Comparison of ENCODE assay signal across 18 cellular contexts in the genomic region with DNA sequence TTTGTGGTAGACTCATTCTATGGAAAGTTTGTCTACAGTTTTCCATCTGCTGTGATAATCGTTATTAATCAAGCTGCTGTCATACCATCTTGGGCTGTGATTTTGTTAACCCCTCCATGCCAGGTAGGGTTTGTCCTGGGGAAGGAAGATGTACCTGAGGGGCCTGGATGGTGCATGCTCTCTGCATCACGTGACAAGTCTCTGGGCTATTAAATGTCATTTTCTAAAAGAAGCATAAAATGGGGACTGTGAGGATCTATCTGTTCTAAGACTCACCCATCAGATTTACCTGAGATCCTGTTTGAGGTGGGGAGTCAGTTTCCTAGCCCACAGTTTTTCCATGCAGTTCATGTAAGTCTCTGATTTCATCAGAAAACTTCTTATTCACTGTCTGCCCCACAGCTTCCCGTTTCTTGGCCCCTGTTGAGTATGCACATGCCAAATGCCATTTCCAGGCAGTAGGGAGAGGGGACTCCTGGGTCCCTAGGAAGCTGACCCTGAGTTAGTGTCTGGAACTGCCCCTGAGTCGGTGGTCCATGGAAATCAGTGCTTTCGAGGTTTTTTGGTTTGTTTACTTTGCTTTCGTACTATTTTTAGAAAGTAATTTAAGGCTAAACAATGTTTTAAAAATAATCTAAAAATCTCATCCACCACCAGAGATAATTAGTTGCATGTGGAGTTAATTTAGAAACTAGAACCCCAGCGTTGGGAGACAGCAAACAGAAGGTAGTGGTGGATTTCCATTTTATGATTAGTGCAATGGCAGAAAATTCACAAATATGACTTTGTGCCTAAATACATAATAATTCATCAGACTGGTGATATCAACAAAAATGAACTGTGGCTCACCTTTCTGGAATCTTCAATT. TPM values are rescaled to one million over a fixed set of nuclear protein-coding genes. Genes with fewer than 3 reads are reported as not detected.
DNase-seq lines count a peak whose midpoint lies in the region; TF ChIP-seq lines count a peak whose summit lies in the region.
"Had no signal": no experiment of that assay in that cellular context is flagged by ENCODE, and none has a peak within 500 bp of the region (broad histone marks: within the 10 kb centered on the region; RNA-seq: fewer than 3 reads in every experiment).

No MANE protein-coding gene starts in this region.

- H3K4me3 ChIP-seq in uterus: no peak overlapping the region
- H3K4me3 ChIP-seq: BLaER1 treated with 17β-estradiol and CSF1 and Interleukin-3, amounts not matched to agents 10 nM and 100 nM; GM12878 had no signal

- H3K27ac ChIP-seq in uterus: no peak overlapping the region
- H3K27ac ChIP-seq: BLaER1 treated with 17β-estradiol and CSF1 and Interleukin-3, amounts not matched to agents 10 nM and 100 nM had no signal

- no peaks in the 10 kb centered on the region for H3K36me3 ChIP-seq in uterus
- H3K36me3 ChIP-seq: BLaER1 treated with 17β-estradiol and CSF1 and Interleukin-3, amounts not matched to agents 10 nM and 100 nM had no signal

- BruUV-seq in MCF 10A (replicated peaks; lab: Mats Ljungman, UMichigan): no TSS peak

- no peaks in the 10 kb centered on the region for H3K9me3 ChIP-seq in uterus

- no peak overlapping the region for H3K27ac Mint-ChIP-seq in MCF 10A (ENCODE audit: low read depth, unreplicated experiment)
- H3K27ac Mint-ChIP-seq: CD8-positive, alpha-beta memory T cell had no signal

- H3K36me3 Mint-ChIP-seq in MCF 10A (ENCODE audit: insufficient read depth, unreplicated experiment): no peaks in the 10 kb centered on the region

- peak; percentile 21 for DNase-seq in NOMO-1 treated with DMSO at 0.1 percent for 48 hours (lab: John Stamatoyannopoulos, UW; ENCODE audit: unreplicated experiment)
- DNase-seq in NOMO-1 treated with dmso at 0.1 percent for 144 hours (lab: John Stamatoyannopoulos, UW; ENCODE audit: unreplicated experiment): no peak
- DNase-seq in AG20443 (ENCODE audit: low spot score): peak; percentile 29
- DNase-seq in RPMI7951 (ENCODE audit: low read depth): peak; percentile 26
- peak; percentile 57 for DNase-seq in fibroblast of peridontal ligament (ENCODE audit: extremely low read depth)
- DNase-seq in iPS-NIHi11 (ENCODE audit: low spot score): no peak
- DNase-seq in uterus: no peak
- DNase-seq in MCF 10A (ENCODE audit: unreplicated experiment): no peak
- DNase-seq: 8988T; CD8-positive, alpha-beta memory T cell; DMS79 treated with DMSO at 0.1 percent for 48 hours; Kasumi-1; NCI-H1417 treated with DMSO at 0.1 percent for 48 hours; NCI-H1930; NCI-H446; NCI-H748 treated with DMSO at 0.1 percent for 48 hours had no signal

- no peak for TF ChIP-seq CTCF in uterus (IDR thresholded peaks at IDR 0.05)
- TF ChIP-seq CTCF in MCF 10A (IDR thresholded peaks at IDR 0.05; ENCODE audit: unreplicated experiment): no peak

- CTCF ChIA-PET in MCF 10A (lab: Yijun Ruan, JAX): interaction anchor here (0.6 kb wide), 1 partner anchor 463 kb away, joined by 3 read pairs; no protein-coding TSS in a partner anchor

- POLR2A ChIA-PET in MCF 10A (lab: Yijun Ruan, JAX): interaction anchor here (0.6 kb wide), 1 partner anchor 20 kb away, joined by 3 read pairs; no protein-coding TSS in a partner anchor

- no peaks in the 10 kb centered on the region for H3K4me1 ChIP-seq in uterus

- intact Hi-C loops in uterus (cut with DNase I; ENCODE audit: low total_unique reads): no loop called here
- intact Hi-C loops in MCF 10A (cut with micrococcal nuclease): no loop called here

- no peaks in the 10 kb centered on the region for H3K9me3 Mint-ChIP-seq in MCF 10A (ENCODE audit: unreplicated experiment)
- H3K9me3 Mint-ChIP-seq: CD8-positive, alpha-beta memory T cell had no signal

- H3K4me3 Mint-ChIP-seq in MCF 10A (ENCODE audit: unreplicated experiment): no peak overlapping the region
- H3K4me3 Mint-ChIP-seq: CD8-positive, alpha-beta memory T cell had no signal

- peaks cover 8% of the 10 kb centered on the region for H3K27me3 Mint-ChIP-seq in MCF 10A (ENCODE audit: insufficient read depth, unreplicated experiment)

- TF ChIP-seq POLR2A in uterus (IDR thresholded peaks at IDR 0.05): no peak

- no peaks in the 10 kb centered on the region for H3K27me3 ChIP-seq in uterus
- H3K27me3 ChIP-seq: BLaER1 treated with 17β-estradiol and CSF1 and Interleukin-3, amounts not matched to agents 10 nM and 100 nM had no signal

- H3K4me1 Mint-ChIP-seq in MCF 10A (ENCODE audit: insufficient read depth, unreplicated experiment): peaks cover 4% of the 10 kb centered on the region

RNA-seq across cellular contexts. Expression of a gene that starts 46.7 kb away (rescaled TPM):
- total RNA-seq in RPMI7951 (2014; rRNA removed; shearing (Covaris generic)): 13.6 and 16.5 TPM in 2 replicates
- total RNA-seq in uterus: 10 to 100 TPM in 3 of 4 donors, 1 to 10 TPM in 1; 5.3 to 16.7 (median 12.4) TPM
- total RNA-seq in MCF 10A (2022): 16.5 and 18.8 TPM in 2 replicates

Comparison
In these comparisons a context has a peak if more than half of its experiments do, and no peak if none do; other contexts are left out.
1. DNase-seq: peak in NOMO-1 treated with DMSO at 0.1 percent for 48 hours (single experiment), AG20443 (single experiment), RPMI7951 (single experiment) and fibroblast of peridontal ligament (single experiment); none in NOMO-1 treated with dmso at 0.1 percent for 144 hours (single experiment), iPS-NIHi11 (single experiment), uterus (0 of 2) and MCF 10A (single experiment).